In the genomic region with DNA sequence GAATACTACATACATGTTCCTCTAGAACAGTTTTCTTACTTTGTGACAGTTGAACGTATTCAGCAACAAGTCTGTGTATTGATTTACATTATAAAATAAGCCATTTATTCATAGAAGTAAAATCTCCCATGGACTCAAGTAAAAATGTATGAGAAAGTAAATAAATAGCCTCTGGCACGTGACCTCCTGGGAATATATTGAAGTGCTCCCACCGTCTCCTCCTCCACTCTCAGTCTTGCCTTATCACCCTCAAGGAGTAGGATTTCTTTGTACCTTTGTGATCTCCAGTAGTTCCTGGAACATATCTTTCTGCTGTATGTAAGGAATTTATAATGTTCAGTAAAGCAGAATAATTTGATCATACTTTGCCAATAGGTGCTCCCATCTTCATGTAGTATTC, we compare ENCODE assay signal across 17 cellular contexts.
"Had no signal": no experiment of that assay in that cellular context is flagged by ENCODE, and none has a peak within 500 bp of the region (broad histone marks: within the 10 kb centered on the region; RNA-seq: fewer than 3 reads in every experiment).

No MANE protein-coding gene starts in this region.

- H3K4me1 ChIP-seq: colonic mucosa had no signal

- DNase-seq: activated CD4-positive, alpha-beta T cell treated with anti-CD3 and anti-CD28 coated beads, Interleukin-2, amount 50 U/mL, for 4 hours; activated gamma-delta T cell; activated T-cell treated with anti-CD3 and anti-CD28 coated beads, Interleukin-2, amount 50 U/mL, for 72 hours; anterior cingulate cortex; central memory CD4-positive, alpha-beta T cell; colonic mucosa; foreskin keratinocyte; kidney; right cardiac atrium; stimulated activated naive CD8-positive, alpha-beta T cell treated with anti-CD3 and anti-CD28 coated beads, Interleukin-15, Interleukin-2, amounts not matched to agents 100 U/mL and 50 U/mL, for 24 hours; substantia nigra; T-helper 1 cell; T-helper 9 cell; tibial artery had no signal

- H3K27ac ChIP-seq: colonic mucosa, foreskin keratinocyte, neural progenitor cell, tibial artery had no signal

- H3K4me3 ChIP-seq: colonic mucosa, lung, neural progenitor cell, tibial artery had no signal

- H3K27me3 ChIP-seq: colonic mucosa, foreskin keratinocyte, neural progenitor cell, tibial artery had no signal

- H3K36me3 ChIP-seq: colonic mucosa, neural progenitor cell, tibial artery had no signal

- H3K9me3 ChIP-seq: colonic mucosa, tibial artery had no signal

- ATAC-seq: activated T-cell treated with anti-CD3 and anti-CD28 coated beads, Interleukin-2, amount 50 U/mL, for 72 hours; foreskin keratinocyte; left lobe of liver; right cardiac atrium; stimulated activated naive CD8-positive, alpha-beta T cell treated with anti-CD3 and anti-CD28 coated beads, Interleukin-15, Interleukin-2, amounts not matched to agents 100 U/mL and 50 U/mL, for 24 hours had no signal
